Comparison of ENCODE assay signal across 8 cellular contexts in the genomic region with DNA sequence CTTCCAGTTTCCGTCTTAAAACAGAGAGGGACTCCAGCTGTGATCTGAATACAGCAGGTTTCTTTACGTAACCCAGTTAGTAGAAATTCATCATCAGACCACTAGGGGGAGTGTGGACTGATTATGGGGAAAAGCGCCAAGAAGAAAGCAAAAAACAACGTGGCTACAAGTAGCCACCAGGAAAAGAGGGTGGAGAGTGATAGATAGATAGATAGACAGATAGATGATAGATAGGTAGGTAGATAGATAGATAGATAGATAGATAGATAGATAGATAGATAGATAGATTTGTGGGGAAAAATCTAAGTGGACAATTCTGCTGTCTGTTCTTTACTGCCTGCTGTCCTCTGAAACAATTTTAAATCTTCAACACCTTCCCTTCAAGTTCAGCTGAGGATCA. TPM values are rescaled to one million over a fixed set of nuclear protein-coding genes. Genes with fewer than 3 reads are reported as not detected.
DNase-seq lines count a peak whose midpoint lies in the region; ATAC-seq, FAIRE-seq and TF ChIP-seq lines count a peak whose summit lies in the region.

No MANE protein-coding gene starts in this region.

- TF ChIP-seq CTCF in choroid plexus epithelial cell (conservative IDR thresholded peaks at IDR 0.05; ENCODE audit: low read depth, low read length), result peak; percentile 71
- TF ChIP-seq CTCF in liver (IDR thresholded peaks at IDR 0.05; ENCODE audit: low read depth, low read length, missing input control), result peak; percentile 79
- TF ChIP-seq CTCF in upper lobe of left lung (IDR thresholded peaks at IDR 0.05), result peak; percentile 62 to 89 (median 78)

- no peak for TF ChIP-seq POLR2A in upper lobe of left lung (IDR thresholded peaks at IDR 0.05)

- H3K27me3 ChIP-seq in liver (ENCODE audit: control insufficient read depth in 4 of 4, insufficient read depth in 4 of 4, low read length in 3 of 4), result no peaks in the 10 kb centered on the region
- no peaks in the 10 kb centered on the region for H3K27me3 ChIP-seq in upper lobe of left lung

- no peak overlapping the region for H3K9ac ChIP-seq in liver (ENCODE audit: low read depth in 1 of 2, low read length in 2 of 2)

- no peaks in the 10 kb centered on the region for H3K36me3 ChIP-seq in liver (ENCODE audit: control insufficient read depth in 4 of 4, insufficient read depth in 3 of 4, low read depth in 1 of 4, low read length in 3 of 4)
- no peaks in the 10 kb centered on the region for H3K36me3 ChIP-seq in upper lobe of left lung

- TF ChIP-seq RAD21 in liver (IDR thresholded peaks at IDR 0.05), result peak; percentile 76 to 80

- H3K9me3 ChIP-seq in liver (ENCODE audit: control insufficient read depth in 4 of 4, low read length in 3 of 4) (no peaks in the 10 kb centered on the region), upper lobe of left lung (no peaks in the 10 kb centered on the region)

- H3K4me3 ChIP-seq in choroid plexus epithelial cell (ENCODE audit: low read depth, low read length) (no peak overlapping the region), liver (ENCODE audit: low read depth in 1 of 3, low read length in 3 of 3) (no peak overlapping the region), upper lobe of left lung (no peak overlapping the region)

- peak; percentile 78 for DNase-seq in Caki2 (ENCODE audit: low read depth)
- peak; percentile 14 for DNase-seq in GM19240 (ENCODE audit: insufficient read length, low spot score)
- DNase-seq in LoVo (ENCODE audit: low spot score), result peak; percentile 86
- DNase-seq in RCC 7860 (ENCODE audit: low spot score), result peak; percentile 70
- DNase-seq in choroid plexus epithelial cell (ENCODE audit: low read depth), result peak; percentile 89
- DNase-seq in upper lobe of left lung, result no peak
- no peak for DNase-seq in activated CD4-positive, alpha-beta T cell treated with anti-CD3 and anti-CD28 coated beads, Interleukin-2, amount 50 U/mL, for 4 hours

- peak in 1 of 2 donors; percentile 84 for ATAC-seq in upper lobe of left lung (ENCODE audit: low FRiP score in 2 of 2)

- in situ Hi-C loops in Caki2 (cut with HindIII; ENCODE audit: low pct_unique_long_range_greater_than_20kb, low sequenced_read_pairs), result no loop called here

- H3K27ac ChIP-seq in liver (ENCODE audit: low read depth in 1 of 2, low read length in 2 of 2) (no peak overlapping the region), upper lobe of left lung (no peak overlapping the region)

- H3K4me1 ChIP-seq in liver (ENCODE audit: control insufficient read depth in 4 of 4, insufficient read depth in 4 of 4, low read length in 3 of 4), result no peaks in the 10 kb centered on the region
- peaks cover 0 to 5% (median 0%) of the 10 kb centered on the region in 4 donors for H3K4me1 ChIP-seq in upper lobe of left lung

- TF ChIP-seq EP300 in upper lobe of left lung (IDR thresholded peaks at IDR 0.05), result no peak

- FAIRE-seq in RCC 7860 (lab: Jason Lieb, UNC), result peak; percentile 62

- 2% methylated on average over 4 of the region's 4 CpGs for WGBS in liver
- 1 to 5% methylated on average over 4 of the region's 4 CpGs for WGBS in upper lobe of left lung, 2 donors

TF ChIP-seq in liver, 16 proteins besides CTCF, POLR2A, EP300 and RAD21:
- no peak for TF ChIP-seq GABPA (IDR thresholded peaks at IDR 0.05 in 1 of 2, conservative IDR thresholded peaks at IDR 0.05 in 1 of 2)
- TF ChIP-seq NR2F2 (IDR thresholded peaks at IDR 0.05), result no peak
- TF ChIP-seq, protein P1, sequence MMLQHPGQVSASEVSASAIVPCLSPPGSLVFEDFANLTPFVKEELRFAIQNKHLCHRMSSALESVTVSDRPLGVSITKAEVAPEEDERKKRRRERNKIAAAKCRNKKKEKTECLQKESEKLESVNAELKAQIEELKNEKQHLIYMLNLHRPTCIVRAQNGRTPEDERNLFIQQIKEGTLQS (IDR thresholded peaks at IDR 0.05), result no peak
- no peak for TF ChIP-seq FOXA2 (IDR thresholded peaks at IDR 0.05)
- no peak for TF ChIP-seq FOXA1 (IDR thresholded peaks at IDR 0.05)
- no peak for TF ChIP-seq EGR1 (IDR thresholded peaks at IDR 0.05; ENCODE audit: low read depth in 2 of 2)
- TF ChIP-seq TAF1 (conservative IDR thresholded peaks at IDR 0.05), result no peak
- TF ChIP-seq, protein P2, sequence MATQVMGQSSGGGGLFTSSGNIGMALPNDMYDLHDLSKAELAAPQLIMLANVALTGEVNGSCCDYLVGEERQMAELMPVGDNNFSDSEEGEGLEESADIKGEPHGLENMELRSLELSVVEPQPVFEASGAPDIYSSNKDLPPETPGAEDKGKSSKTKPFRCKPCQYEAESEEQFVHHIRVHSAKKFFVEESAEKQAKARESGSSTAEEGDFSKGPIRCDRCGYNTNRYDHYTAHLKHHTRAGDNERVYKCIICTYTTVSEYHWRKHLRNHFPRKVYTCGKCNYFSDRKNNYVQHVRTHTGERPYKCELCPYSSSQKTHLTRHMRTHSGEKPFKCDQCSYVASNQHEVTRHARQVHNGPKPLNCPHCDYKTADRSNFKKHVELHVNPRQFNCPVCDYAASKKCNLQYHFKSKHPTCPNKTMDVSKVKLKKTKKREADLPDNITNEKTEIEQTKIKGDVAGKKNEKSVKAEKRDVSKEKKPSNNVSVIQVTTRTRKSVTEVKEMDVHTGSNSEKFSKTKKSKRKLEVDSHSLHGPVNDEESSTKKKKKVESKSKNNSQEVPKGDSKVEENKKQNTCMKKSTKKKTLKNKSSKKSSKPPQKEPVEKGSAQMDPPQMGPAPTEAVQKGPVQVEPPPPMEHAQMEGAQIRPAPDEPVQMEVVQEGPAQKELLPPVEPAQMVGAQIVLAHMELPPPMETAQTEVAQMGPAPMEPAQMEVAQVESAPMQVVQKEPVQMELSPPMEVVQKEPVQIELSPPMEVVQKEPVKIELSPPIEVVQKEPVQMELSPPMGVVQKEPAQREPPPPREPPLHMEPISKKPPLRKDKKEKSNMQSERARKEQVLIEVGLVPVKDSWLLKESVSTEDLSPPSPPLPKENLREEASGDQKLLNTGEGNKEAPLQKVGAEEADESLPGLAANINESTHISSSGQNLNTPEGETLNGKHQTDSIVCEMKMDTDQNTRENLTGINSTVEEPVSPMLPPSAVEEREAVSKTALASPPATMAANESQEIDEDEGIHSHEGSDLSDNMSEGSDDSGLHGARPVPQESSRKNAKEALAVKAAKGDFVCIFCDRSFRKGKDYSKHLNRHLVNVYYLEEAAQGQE (IDR thresholded peaks at IDR 0.05), result no peak
- TF ChIP-seq JUND (IDR thresholded peaks at IDR 0.05), result no peak
- no peak for TF ChIP-seq HNF4A (conservative IDR thresholded peaks at IDR 0.05)
- TF ChIP-seq SP1 (IDR thresholded peaks at IDR 0.05), result no peak

RNA-seq across cellular contexts. Expression of a gene that starts 12.7 kb away (rescaled TPM):
- 4,788 and 4,821 TPM in 2 replicates for total RNA-seq in Caki2 (2014; rRNA removed; shearing (Covaris generic); ENCODE audit: low replicate concordance)
- total RNA-seq in liver (under 1 TPM in 1 of 2 donors, not detected in 1; 0.08 TPM), upper lobe of left lung (under 1 TPM in 2 of 6 donors, not detected in 4; 0.14 to 0.34 TPM)
- polyA plus RNA-seq in liver, result 10 to 100 TPM in 1 of 2 donors, under 1 TPM in 1; 0.76 to 25.5 TPM

RNA-seq across cellular contexts. Expression of a gene that starts 34.2 kb away (rescaled TPM):
- 0.72 and 4.3 TPM in 2 replicates for total RNA-seq in Caki2 (2014; rRNA removed; shearing (Covaris generic); ENCODE audit: low replicate concordance)
- total RNA-seq in liver (not detected), upper lobe of left lung (not detected)
- under 1 TPM in 1 of 2 donors, not detected in 1; 0.12 TPM for polyA plus RNA-seq in liver

RNA-seq across cellular contexts. Expression of a gene that starts 55.8 kb away (rescaled TPM):
- total RNA-seq in Caki2 (2014; rRNA removed; shearing (Covaris generic); ENCODE audit: low replicate concordance), result 2,179 and 2,713 TPM in 2 replicates
- total RNA-seq in liver (10 to 100 TPM; 10.8 to 11.8 TPM), upper lobe of left lung (100 to 1,000 TPM in 3 of 6 donors, 10 to 100 TPM in 3; 39.2 to 108 (median 93.1) TPM)
- 10 to 100 TPM; 11.3 to 12.6 TPM for polyA plus RNA-seq in liver

Comparison
In these comparisons a context has a peak if more than half of its experiments do, and no peak if none do; other contexts are left out.
1. DNase-seq: peak in Caki2 (single experiment), GM19240 (single experiment), LoVo (single experiment), RCC 7860 (single experiment) and choroid plexus epithelial cell (single experiment); none in upper lobe of left lung (0 of 2) and activated CD4-positive, alpha-beta T cell treated with anti-CD3 and anti-CD28 coated beads, Interleukin-2, amount 50 U/mL, for 4 hours (0 of 2).
2. RNA of a gene that starts 12.7 kb away (total RNA-seq): 4,788 to 4,821 TPM in Caki2; 0.14 to 0.34 TPM in upper lobe of left lung and 0.08 TPM in liver; every median in the first group is over 1,000 times any median in the second.
3. RNA of a gene that starts 55.8 kb away (total RNA-seq): 2,179 to 2,713 TPM in Caki2; 39.2 to 108 TPM in upper lobe of left lung and 10.8 to 11.8 TPM in liver; every median in the first group is over 10 times any median in the second.
4. Peak in every context shown above with its lines, with median percentiles within 50 percentile points of each other: CTCF ChIP-seq.